1 cellular context compared by ENCODE assay signal in genomic region chr14:44961730-44962572, GRCh38.
TF ChIP-seq lines count a peak whose summit lies in the region.

A gene with protein sequence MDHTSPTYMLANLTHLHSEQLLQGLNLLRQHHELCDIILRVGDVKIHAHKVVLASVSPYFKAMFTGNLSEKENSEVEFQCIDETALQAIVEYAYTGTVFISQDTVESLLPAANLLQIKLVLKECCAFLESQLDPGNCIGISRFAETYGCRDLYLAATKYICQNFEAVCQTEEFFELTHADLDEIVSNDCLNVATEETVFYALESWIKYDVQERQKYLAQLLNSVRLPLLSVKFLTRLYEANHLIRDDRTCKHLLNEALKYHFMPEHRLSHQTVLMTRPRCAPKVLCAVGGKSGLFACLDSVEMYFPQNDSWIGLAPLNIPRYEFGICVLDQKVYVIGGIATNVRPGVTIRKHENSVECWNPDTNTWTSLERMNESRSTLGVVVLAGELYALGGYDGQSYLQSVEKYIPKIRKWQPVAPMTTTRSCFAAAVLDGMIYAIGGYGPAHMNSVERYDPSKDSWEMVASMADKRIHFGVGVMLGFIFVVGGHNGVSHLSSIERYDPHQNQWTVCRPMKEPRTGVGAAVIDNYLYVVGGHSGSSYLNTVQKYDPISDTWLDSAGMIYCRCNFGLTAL (minus strand): TSS chr14:44961947. CDS start chr14:44945928, 16,019 bp downstream.
A gene with protein sequence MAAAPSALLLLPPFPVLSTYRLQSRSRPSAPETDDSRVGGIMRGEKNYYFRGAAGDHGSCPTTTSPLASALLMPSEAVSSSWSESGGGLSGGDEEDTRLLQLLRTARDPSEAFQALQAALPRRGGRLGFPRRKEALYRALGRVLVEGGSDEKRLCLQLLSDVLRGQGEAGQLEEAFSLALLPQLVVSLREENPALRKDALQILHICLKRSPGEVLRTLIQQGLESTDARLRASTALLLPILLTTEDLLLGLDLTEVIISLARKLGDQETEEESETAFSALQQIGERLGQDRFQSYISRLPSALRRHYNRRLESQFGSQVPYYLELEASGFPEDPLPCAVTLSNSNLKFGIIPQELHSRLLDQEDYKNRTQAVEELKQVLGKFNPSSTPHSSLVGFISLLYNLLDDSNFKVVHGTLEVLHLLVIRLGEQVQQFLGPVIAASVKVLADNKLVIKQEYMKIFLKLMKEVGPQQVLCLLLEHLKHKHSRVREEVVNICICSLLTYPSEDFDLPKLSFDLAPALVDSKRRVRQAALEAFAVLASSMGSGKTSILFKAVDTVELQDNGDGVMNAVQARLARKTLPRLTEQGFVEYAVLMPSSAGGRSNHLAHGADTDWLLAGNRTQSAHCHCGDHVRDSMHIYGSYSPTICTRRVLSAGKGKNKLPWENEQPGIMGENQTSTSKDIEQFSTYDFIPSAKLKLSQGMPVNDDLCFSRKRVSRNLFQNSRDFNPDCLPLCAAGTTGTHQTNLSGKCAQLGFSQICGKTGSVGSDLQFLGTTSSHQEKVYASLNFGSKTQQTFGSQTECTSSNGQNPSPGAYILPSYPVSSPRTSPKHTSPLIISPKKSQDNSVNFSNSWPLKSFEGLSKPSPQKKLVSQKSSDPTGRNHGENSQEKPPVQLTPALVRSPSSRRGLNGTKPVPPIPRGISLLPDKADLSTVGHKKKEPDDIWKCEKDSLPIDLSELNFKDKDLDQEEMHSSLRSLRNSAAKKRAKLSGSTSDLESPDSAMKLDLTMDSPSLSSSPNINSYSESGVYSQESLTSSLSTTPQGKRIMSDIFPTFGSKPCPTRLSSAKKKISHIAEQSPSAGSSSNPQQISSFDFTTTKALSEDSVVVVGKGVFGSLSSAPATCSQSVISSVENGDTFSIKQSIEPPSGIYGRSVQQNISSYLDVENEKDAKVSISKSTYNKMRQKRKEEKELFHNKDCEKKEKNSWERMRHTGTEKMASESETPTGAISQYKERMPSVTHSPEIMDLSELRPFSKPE (N-terminal part only) (plus strand): TSS chr14:44962190. CDS start chr14:44962422, 232 bp downstream.

TF ChIP-seq in neural cell, 6 proteins besides CTCF, POLR2A, EP300 and RAD21:
- TF ChIP-seq REST (IDR thresholded peaks at IDR 0.05; ENCODE audit: borderline replicate concordance), result peak; percentile 38
- TF ChIP-seq POLR2AphosphoS5 (IDR thresholded peaks at IDR 0.05), result peak; percentile 95
- no peak for TF ChIP-seq EZH2 (IDR thresholded peaks at IDR 0.05; ENCODE audit: borderline replicate concordance, insufficient read depth, low read length, poor library complexity, severe bottlenecking)
- TF ChIP-seq MXI1 (conservative IDR thresholded peaks at IDR 0.05; ENCODE audit: poor library complexity, severe bottlenecking), result peak; percentile 89
- peak; percentile 31 for TF ChIP-seq SMC3 (conservative IDR thresholded peaks at IDR 0.05; ENCODE audit: poor library complexity)
- peak; percentile 83 for TF ChIP-seq TAF1 (IDR thresholded peaks at IDR 0.05; ENCODE audit: low read depth)
